32 cellular contexts compared by ENCODE assay signal in the genomic region with DNA sequence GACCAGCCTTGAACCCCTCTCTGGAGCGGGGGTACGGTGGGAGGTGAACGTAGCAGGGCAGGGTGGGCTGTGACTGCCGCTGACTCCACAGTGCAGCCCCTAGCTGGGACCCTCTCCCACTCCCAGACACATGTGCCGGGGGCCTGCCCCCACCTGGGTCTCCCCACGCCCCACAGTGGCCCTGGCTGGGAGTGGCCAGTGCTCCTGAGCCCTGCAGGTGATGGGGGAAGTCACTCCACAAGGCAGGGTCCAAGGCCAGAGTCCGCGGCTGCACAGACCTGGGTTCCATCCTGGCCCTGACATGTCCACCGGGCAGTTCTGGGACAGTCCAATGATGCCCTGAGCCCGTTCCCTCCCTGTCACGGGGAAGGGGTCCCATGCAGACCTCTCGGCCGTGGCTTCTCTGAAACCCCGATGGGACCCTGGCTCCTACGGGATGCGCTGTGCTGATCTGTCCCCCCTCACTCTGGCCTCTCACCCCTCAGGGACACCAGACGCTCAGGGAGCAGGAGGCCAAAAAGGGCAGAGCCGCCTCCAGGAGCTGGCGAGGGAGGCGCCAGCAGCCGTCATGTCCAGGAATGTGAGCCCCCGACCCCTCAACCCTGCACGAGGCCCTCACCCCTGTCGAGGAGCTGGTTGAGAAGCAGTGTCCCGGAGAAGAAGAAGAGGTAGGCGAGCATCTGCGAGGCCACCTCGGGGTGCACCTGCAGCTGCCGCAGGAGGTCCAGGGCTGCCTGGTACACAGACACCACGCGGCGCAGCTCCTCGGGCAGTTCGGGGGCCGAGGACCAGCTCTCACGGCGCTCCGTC. TPM values are rescaled to one million over a fixed set of nuclear protein-coding genes. Genes with fewer than 3 reads are reported as not detected.
DNase-seq lines count a peak whose midpoint lies in the region; ATAC-seq and TF ChIP-seq lines count a peak whose summit lies in the region.
"Had no signal": no experiment of that assay in that cellular context is flagged by ENCODE, and none has a peak within 500 bp of the region (broad histone marks: within the 10 kb centered on the region; RNA-seq: fewer than 3 reads in every experiment).

No MANE protein-coding gene starts in this region.

- H3K79me1 ChIP-seq in neuronal stem cell (ENCODE audit: low read depth, low read length): no peaks in the 10 kb centered on the region

- H3K36me3 ChIP-seq in GM23338 (ENCODE audit: insufficient read depth) (no peaks in the 10 kb centered on the region), neuronal stem cell (replicated peaks in 1 of 2; ENCODE audit: control insufficient read depth in 2 of 2, insufficient read depth in 2 of 2, low read length in 2 of 2) (peaks cover 0 to 4% of the 10 kb centered on the region in 2 donors), upper lobe of right lung (no peaks in the 10 kb centered on the region), BE2C (no peaks in the 10 kb centered on the region)
- H3K36me3 ChIP-seq: breast epithelium, colonic mucosa had no signal

- peak overlapping the region; percentile 92 for H2AK5ac ChIP-seq in neuronal stem cell (ENCODE audit: low read depth, low read length)

- peak overlapping the region; percentile 37 for H3K4ac ChIP-seq in neuronal stem cell (ENCODE audit: low read length)

- H2BK5ac ChIP-seq in neuronal stem cell (ENCODE audit: low read length): peak overlapping the region; percentile 53

- no peak overlapping the region for H3K4me3 Mint-ChIP-seq in Calu3 (ENCODE audit: low read depth, unreplicated experiment)
- H3K4me3 Mint-ChIP-seq in GM23338: no peak overlapping the region
- H3K4me3 Mint-ChIP-seq: activated CD8-positive, alpha-beta T cell treated with anti-CD3 and anti-CD28 coated beads for 36 hours; activated T-helper 17 cell treated with anti-CD3 and anti-CD28 coated beads, Interleukin-2, amount 50 U/mL, for 72 hours; CD4-positive, CD25-positive, alpha-beta regulatory T cell; natural killer cell treated with Interleukin-12 subunit alpha and Interleukin-12 subunit beta and Interleukin-15 and Interleukin-18, amount 100 ng/mL, for 72 hours had no signal

- H4K91ac ChIP-seq in neuronal stem cell (ENCODE audit: low read depth, low read length, poor library complexity): peak overlapping the region; percentile 89

- no CpG with 5 or more reads among the region's 38 CpGs for WGBS in neuronal stem cell (ENCODE audit: extremely low coverage in 2 of 2, insufficient read length in 2 of 2, insufficient replicate concordance in 1 of 2), 2 donors

- H3K4me2 ChIP-seq in GM23338 (no peak overlapping the region), neuronal stem cell (ENCODE audit: insufficient read depth, low read length, poor library complexity, severe bottlenecking) (no peak overlapping the region)

- H3K36me3 Mint-ChIP-seq in Calu3 (ENCODE audit: insufficient read depth, unreplicated experiment): no peaks in the 10 kb centered on the region
- H3K36me3 Mint-ChIP-seq in GM23338 (ENCODE audit: low read depth): no peaks in the 10 kb centered on the region
- H3K36me3 Mint-ChIP-seq: CD4-positive, CD25-positive, alpha-beta regulatory T cell; natural killer cell treated with Interleukin-12 subunit alpha and Interleukin-12 subunit beta and Interleukin-15 and Interleukin-18, amount 100 ng/mL, for 72 hours had no signal

- H3K27ac ChIP-seq in GM23338 (ENCODE audit: low read depth) (no peak overlapping the region), neuronal stem cell (replicated peaks; ENCODE audit: low read length) (no peak overlapping the region), upper lobe of right lung (no peak overlapping the region)
- H3K27ac ChIP-seq: breast epithelium, colonic mucosa, heart right ventricle had no signal

- H3K27ac Mint-ChIP-seq in Calu3 (ENCODE audit: unreplicated experiment): no peak overlapping the region
- H3K27ac Mint-ChIP-seq in GM23338: no peak overlapping the region
- H3K27ac Mint-ChIP-seq: activated CD8-positive, alpha-beta T cell treated with anti-CD3 and anti-CD28 coated beads for 36 hours; activated T-helper 17 cell treated with anti-CD3 and anti-CD28 coated beads, Interleukin-2, amount 50 U/mL, for 72 hours; CD4-positive, CD25-positive, alpha-beta regulatory T cell; natural killer cell treated with Interleukin-12 subunit alpha and Interleukin-12 subunit beta and Interleukin-15 and Interleukin-18, amount 100 ng/mL, for 72 hours had no signal

- no peak overlapping the region for H2AFZ ChIP-seq in GM23338
- no peak overlapping the region for H2AFZ ChIP-seq in neuronal stem cell (ENCODE audit: low read length)

- no peaks in the 10 kb centered on the region for H3K4me1 ChIP-seq in GM23338 (ENCODE audit: insufficient read depth)
- H3K4me1 ChIP-seq in neuronal stem cell (ENCODE audit: control insufficient read depth in 2 of 2, insufficient read depth in 1 of 2, low read depth in 1 of 2, low read length in 2 of 2): no peaks in the 10 kb centered on the region
- no peaks in the 10 kb centered on the region for H3K4me1 ChIP-seq in upper lobe of right lung
- no peaks in the 10 kb centered on the region for H3K4me1 ChIP-seq in BE2C
- H3K4me1 ChIP-seq: breast epithelium, colonic mucosa had no signal

- peak; percentile 30 for DNase-seq in Calu3
- no peak for DNase-seq in GM23338 (ENCODE audit: low spot score)
- DNase-seq in UCSD-AML1 (lab: John Stamatoyannopoulos, UW; ENCODE audit: unreplicated experiment): peak; percentile 10
- DNase-seq in neuronal stem cell (ENCODE audit: low spot score): no peak
- DNase-seq in upper lobe of right lung: no peak
- no peak for DNase-seq in BE2C
- DNase-seq: activated CD4-positive, CD25-positive, alpha-beta regulatory T cell treated with anti-CD3 and anti-CD28 coated beads, Interleukin-2, amount 50 U/mL, for 72 hours; activated CD8-positive, alpha-beta T cell treated with anti-CD3 and anti-CD28 coated beads for 36 hours; activated naive CD4-positive, alpha-beta T cell treated with anti-CD3 and anti-CD28 coated beads, Interleukin-2, amount 50 U/mL, for 16 hours; amygdala; CD4-positive, CD25-positive, alpha-beta regulatory T cell; colonic mucosa; effector memory CD4-positive, alpha-beta T cell; erythroblast; HCEC 1CT; heart right ventricle; IMR-90; NCI-H1105; NCI-H187 treated with DMSO at 0.1 percent for 48 hours; NCI-H524; retina; RPMI8226; small intestine; stimulated activated CD4-positive, alpha-beta T cell treated with anti-CD3 and anti-CD28 coated beads, Interleukin-1b, Interleukin-23, amount 100 ng/mL, for 48 hours; trophoblast cell had no signal

- no peaks in the 10 kb centered on the region for H3K4me1 Mint-ChIP-seq in Calu3 (ENCODE audit: low read depth, unreplicated experiment)
- no peaks in the 10 kb centered on the region; the same call in 2 of the 3 replicates for H3K4me1 Mint-ChIP-seq in GM23338
- H3K4me1 Mint-ChIP-seq: activated T-helper 17 cell treated with anti-CD3 and anti-CD28 coated beads, Interleukin-2, amount 50 U/mL, for 72 hours; CD4-positive, CD25-positive, alpha-beta regulatory T cell had no signal

- H2BK12ac ChIP-seq in neuronal stem cell (ENCODE audit: low read length): no peak overlapping the region

- ATAC-seq in GM23338: peak; percentile 80
- no peak for ATAC-seq in upper lobe of right lung
- ATAC-seq in HG02973 (IDR thresholded peaks at IDR 0.05; ENCODE audit: unreplicated experiment): no peak
- ATAC-seq: activated CD8-positive, alpha-beta T cell treated with anti-CD3 and anti-CD28 coated beads for 36 hours; activated T-helper 17 cell treated with anti-CD3 and anti-CD28 coated beads, Interleukin-2, amount 50 U/mL, for 72 hours; heart right ventricle; mucosa of descending colon; natural killer cell treated with Interleukin-12 subunit alpha and Interleukin-12 subunit beta and Interleukin-15 and Interleukin-18, amount 100 ng/mL, for 72 hours had no signal

- intact Hi-C loops in Calu3 (cut with micrococcal nuclease; ENCODE audit: unreplicated experiment): no loop called here
- intact Hi-C loops in upper lobe of right lung (cut with DNase I): no loop called here

- H2BK120ac ChIP-seq in neuronal stem cell (ENCODE audit: low read depth, low read length): peak overlapping the region; percentile 54

- H3K27me3 Mint-ChIP-seq in Calu3 (ENCODE audit: unreplicated experiment) (peaks cover 57% of the 10 kb centered on the region), GM23338 (ENCODE audit: insufficient read depth, low read depth, poor library complexity) (peaks cover 10% of the 10 kb centered on the region)

- H3K27me3 ChIP-seq in GM23338 (ENCODE audit: insufficient read depth): no peaks in the 10 kb centered on the region
- no peaks in the 10 kb centered on the region for H3K27me3 ChIP-seq in neuronal stem cell (ENCODE audit: control insufficient read depth in 3 of 3, insufficient read depth in 3 of 3, low read depth in 1 of 3, low read length in 3 of 3)
- no peaks in the 10 kb centered on the region for H3K27me3 ChIP-seq in upper lobe of right lung
- no peaks in the 10 kb centered on the region for H3K27me3 ChIP-seq in BE2C
- H3K27me3 ChIP-seq: breast epithelium, colonic mucosa had no signal

- CTCF ChIA-PET in Calu3 (lab: Charles Lee): interaction anchor here (0.6 to 1.2 kb wide), 3 partner anchors 10 to 236 kb away, joined by 3 to 6 read pairs (median 4); partner anchors contain the start of gene AP5Z1

- H3K23ac ChIP-seq in neuronal stem cell (ENCODE audit: low read depth, low read length, poor library complexity): peak overlapping the region; percentile 65

- peak overlapping the region; percentile 76 for H3K18ac ChIP-seq in neuronal stem cell (ENCODE audit: low read length)

- no peak overlapping the region for H4K8ac ChIP-seq in neuronal stem cell (ENCODE audit: low read depth, low read length)

- H4K20me1 ChIP-seq in GM23338 (replicated peaks; ENCODE audit: insufficient read depth): no peaks in the 10 kb centered on the region

- H3K14ac ChIP-seq in neuronal stem cell (ENCODE audit: low read length): peak overlapping the region; percentile 71

- no TSS peak for BruUV-seq in Calu3 (replicated peaks; lab: Mats Ljungman, UMichigan)

- peak overlapping the region; percentile 58 for H2BK15ac ChIP-seq in neuronal stem cell (ENCODE audit: low read length)

- H3K9me2 ChIP-seq in GM23338 (ENCODE audit: insufficient read depth): no peaks in the 10 kb centered on the region

- H3K4me3 ChIP-seq in GM23338: no peak overlapping the region
- no peak overlapping the region for H3K4me3 ChIP-seq in neuronal stem cell (ENCODE audit: low read length in 2 of 2)
- no peak overlapping the region for H3K4me3 ChIP-seq in upper lobe of right lung
- H3K4me3 ChIP-seq in BE2C (ENCODE audit: low read depth, low read length): no peak overlapping the region
- H3K4me3 ChIP-seq: breast epithelium, colonic mucosa, heart right ventricle, mucosa of descending colon had no signal

- TF ChIP-seq CTCF in Calu3 (IDR thresholded peaks at IDR 0.05; ENCODE audit: unreplicated experiment) (peak; percentile 64), GM23338 (conservative IDR thresholded peaks at IDR 0.05; ENCODE audit: low read depth in 2 of 2) (peak; percentile 36 to 56; a peak in 3 of 4 replicates), upper lobe of right lung (IDR thresholded peaks at IDR 0.05) (no peak), BE2C (IDR thresholded peaks at IDR 0.05; ENCODE audit: low read depth, low read length) (no peak)

- H3K9me3 ChIP-seq in neuronal stem cell (replicated peaks in 1 of 2; ENCODE audit: control insufficient read depth in 2 of 2, insufficient read depth in 1 of 2, low read depth in 1 of 2, low read length in 2 of 2) (no peaks in the 10 kb centered on the region), upper lobe of right lung (no peaks in the 10 kb centered on the region), BE2C (no peaks in the 10 kb centered on the region)
- H3K9me3 ChIP-seq: breast epithelium, colonic mucosa, mucosa of descending colon had no signal

- H3K9me3 Mint-ChIP-seq in Calu3 (ENCODE audit: low read depth, unreplicated experiment): peaks cover 5% of the 10 kb centered on the region
- peaks cover 9% of the 10 kb centered on the region; the same call in 1 of the 3 replicates for H3K9me3 Mint-ChIP-seq in GM23338
- H3K9me3 Mint-ChIP-seq: activated CD8-positive, alpha-beta T cell treated with anti-CD3 and anti-CD28 coated beads for 36 hours; activated T-helper 17 cell treated with anti-CD3 and anti-CD28 coated beads, Interleukin-2, amount 50 U/mL, for 72 hours; natural killer cell treated with Interleukin-12 subunit alpha and Interleukin-12 subunit beta and Interleukin-15 and Interleukin-18, amount 100 ng/mL, for 72 hours had no signal

- no peaks in the 10 kb centered on the region for H3F3A ChIP-seq in GM23338 (replicated peaks; ENCODE audit: low read depth)

- H3K9ac ChIP-seq in neuronal stem cell (ENCODE audit: low read depth, low read length, poor library complexity): peak overlapping the region; percentile 60

- no peaks in the 10 kb centered on the region for H3K79me2 ChIP-seq in GM23338 (replicated peaks; ENCODE audit: insufficient read depth)

RNA-seq across cellular contexts. Expression of gene AP5Z1, which starts 40.4 kb away (rescaled TPM):
- total RNA-seq in Calu3 (2022): 66.1 and 70.7 TPM in 2 replicates
- total RNA-seq in GM23338 (2014; rRNA removed; shearing (Covaris generic)): 28.8 and 31.2 TPM in 2 replicates
- polyA plus RNA-seq in GM23338 (2016; fragmentation: Nextera tagmentation; extraction: Ambion mirVana): 16.3 and 16.4 TPM in 2 replicates
- 6.0 TPM for polyA plus RNA-seq in neuronal stem cell (2013, experiment 1 of 2)
- polyA plus RNA-seq in neuronal stem cell (2013, experiment 2 of 2): 6.1 TPM
- 48.9 TPM for total RNA-seq in upper lobe of right lung
- polyA plus RNA-seq in BE2C (2012; ENCODE audit: insufficient read depth, insufficient read length, low read depth): 37.9 TPM

RNA-seq across cellular contexts. Expression of gene PAPOLB, which starts 46.0 kb away (rescaled TPM):
- 0.07 TPM in 1 of 2 replicates, not detected in the other for total RNA-seq in Calu3 (2022)
- total RNA-seq in GM23338 (2014; rRNA removed; shearing (Covaris generic)): 0.27 and 0.42 TPM in 2 replicates
- polyA plus RNA-seq in GM23338 (2016; fragmentation: Nextera tagmentation; extraction: Ambion mirVana): 0.07 and 0.08 TPM in 2 replicates
- polyA plus RNA-seq in neuronal stem cell (2013, experiment 1 of 2): not detected
- polyA plus RNA-seq in neuronal stem cell (2013, experiment 2 of 2): 0.01 TPM
- total RNA-seq in upper lobe of right lung: 0.38 TPM
- polyA plus RNA-seq in BE2C (2012; ENCODE audit: insufficient read depth, insufficient read length, low read depth): 0.26 TPM
- total RNA-seq: activated CD8-positive, alpha-beta T cell treated with anti-CD3 and anti-CD28 coated beads for 36 hours; activated T-helper 17 cell treated with anti-CD3 and anti-CD28 coated beads, Interleukin-2, amount 50 U/mL, for 72 hours; CD4-positive, CD25-positive, alpha-beta regulatory T cell; T-helper 1 cell treated with Interleukin-12 subunit alpha and Interleukin-12 subunit beta and Interleukin-4 antibody, amounts not matched to agents 30 ng/mL and 1 ng/mL, for 36 hours had no signal
- polyA plus RNA-seq: AG04450; CD4-positive, CD25-positive, alpha-beta regulatory T cell; IMR-90 had no signal

Comparison
In these comparisons a context has a peak if more than half of its experiments do, and no peak if none do; other contexts are left out.
1. DNase-seq: peak in Calu3 (single experiment) and UCSD-AML1 (single experiment); none in GM23338 (single experiment), neuronal stem cell (single experiment), upper lobe of right lung (single experiment) and BE2C (single experiment).
2. CTCF ChIP-seq: peak in Calu3 (single experiment) and GM23338 (2 of 2); none in upper lobe of right lung (single experiment) and BE2C (single experiment).